1 cellular context compared by ENCODE assay signal in the genomic region with DNA sequence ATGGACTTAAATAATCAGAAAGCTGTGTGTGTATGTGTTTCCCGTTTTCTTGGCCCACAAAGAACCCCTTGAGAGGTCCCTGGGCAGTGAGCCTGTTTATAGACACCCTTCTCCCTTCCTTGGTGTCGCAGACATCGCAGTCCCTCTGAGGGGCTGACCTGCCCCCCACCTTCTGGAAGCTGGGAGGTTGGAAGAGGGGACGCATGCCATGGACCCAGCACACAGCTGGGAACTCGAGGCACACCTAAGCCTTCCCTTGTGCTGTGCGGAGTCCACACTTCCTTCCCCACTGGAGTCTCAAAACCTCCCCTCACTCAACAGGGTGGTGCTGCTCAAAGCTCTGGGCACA.
A peak's percentile ranks its signal among the peaks of the same experiment; 100 is the strongest.
TF ChIP-seq lines count a peak whose summit lies in the region.

No MANE protein-coding gene starts in this region.

TF ChIP-seq in GM12878, 131 proteins besides CTCF, POLR2A, EP300 and RAD21:
- TF ChIP-seq HDGF (IDR thresholded peaks at IDR 0.05) (0 out of 2 replicates have a peak, but pooled peaks have one; percentile 21), ZNF622 (IDR thresholded peaks at IDR 0.05) (no peak)
